ENCODE assay signal across 8 cellular contexts in the genomic region with DNA sequence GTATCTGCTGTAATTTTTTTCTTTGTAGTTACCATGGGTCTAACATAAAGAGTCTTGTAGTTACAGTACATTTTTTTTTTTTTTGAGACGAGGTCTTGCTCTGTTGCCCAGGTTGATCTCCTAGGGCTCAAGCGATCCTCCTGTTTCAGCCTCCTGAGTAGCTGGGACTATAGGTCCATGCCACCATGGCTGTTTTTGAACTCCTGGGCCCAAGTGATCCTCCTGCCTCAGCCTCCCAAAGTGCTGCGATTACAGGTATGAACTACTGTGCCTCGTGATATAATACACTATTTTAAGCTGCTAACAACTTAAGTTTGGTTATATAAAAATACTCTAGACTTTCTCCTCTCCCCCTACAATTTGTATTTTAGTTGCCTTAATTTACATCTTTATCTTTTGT.
"Had no signal": no experiment of that assay in that cellular context is flagged by ENCODE, and none has a peak within 500 bp of the region (broad histone marks: within the 10 kb centered on the region; RNA-seq: fewer than 3 reads in every experiment).

No MANE protein-coding gene starts in this region.

- H3K9me3 ChIP-seq: HAP-1 had no signal

- H3K4me3 ChIP-seq: GM23248, HAP-1, K562 had no signal

- H3K36me3 ChIP-seq: HAP-1 had no signal

- H3K27ac ChIP-seq: GM23248 had no signal

- ATAC-seq: HCT116, K562 had no signal

- DNase-seq: GM23248, GOT3, H7, HFFc6, IMR-90 had no signal
